23 cellular contexts compared by ENCODE assay signal in the genomic region with DNA sequence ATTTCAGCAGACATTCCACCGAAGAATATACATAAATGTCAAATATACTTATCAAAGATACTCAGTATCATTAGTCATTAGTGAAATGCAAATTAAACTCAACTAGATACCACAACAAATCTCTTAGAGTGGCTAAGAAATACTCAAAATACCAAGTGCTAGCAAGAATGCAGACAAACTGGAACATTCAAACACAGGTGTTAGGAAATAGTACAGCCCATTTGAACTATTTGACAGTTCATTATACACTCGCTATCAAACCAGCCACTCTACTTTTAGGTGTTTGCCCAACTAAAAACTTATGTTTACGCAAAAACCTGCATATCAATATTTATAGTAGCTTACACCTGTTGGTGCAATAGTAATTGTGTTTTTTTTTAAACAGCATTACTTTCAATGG. TPM values are rescaled to one million over a fixed set of nuclear protein-coding genes. Genes with fewer than 3 reads are reported as not detected.
DNase-seq lines count a peak whose midpoint lies in the region; ATAC-seq, FAIRE-seq and TF ChIP-seq lines count a peak whose summit lies in the region.
"Had no signal": no experiment of that assay in that cellular context is flagged by ENCODE, and none has a peak within 500 bp of the region (broad histone marks: within the 10 kb centered on the region; RNA-seq: fewer than 3 reads in every experiment).

No MANE protein-coding gene starts in this region.

- no peak overlapping the region for H3K27ac Mint-ChIP-seq in type B pancreatic cell
- H3K27ac Mint-ChIP-seq: CD8-positive, alpha-beta T cell had no signal

- H3K4me3 ChIP-seq in GM12865 (ENCODE audit: low read depth, low read length): no peak overlapping the region
- no peak overlapping the region for H3K4me3 ChIP-seq in bronchial epithelial cell (ENCODE audit: low read depth, low read length)

- no peak for FAIRE-seq in bronchial epithelial cell (lab: Jason Lieb, UNC)
- FAIRE-seq: A204.1, GM18507 had no signal

- TF ChIP-seq CTCF in GM12865 (IDR thresholded peaks at IDR 0.05; ENCODE audit: insufficient read depth, low read depth, low read length, missing control alignments): no peak
- TF ChIP-seq CTCF in bronchial epithelial cell (IDR thresholded peaks at IDR 0.05; ENCODE audit: insufficient read depth, low read length, severe bottlenecking): no peak
- TF ChIP-seq CTCF in type B pancreatic cell (conservative IDR thresholded peaks at IDR 0.05): no peak

- H3K4me1 Mint-ChIP-seq in type B pancreatic cell (ENCODE audit: unreplicated experiment): peaks cover 3% of the 10 kb centered on the region

- intact Hi-C loops in Right ventricle myocardium inferior (cut with DNase I): no loop called here

- no peaks in the 10 kb centered on the region for H3K36me3 Mint-ChIP-seq in type B pancreatic cell
- H3K36me3 Mint-ChIP-seq: CD8-positive, alpha-beta T cell had no signal

- no peaks in the 10 kb centered on the region for H3K27me3 ChIP-seq in bronchial epithelial cell (ENCODE audit: control insufficient read depth, insufficient read depth, low read length)
- H3K27me3 ChIP-seq: BE2C had no signal

- H3K27me3 Mint-ChIP-seq in type B pancreatic cell: no peaks in the 10 kb centered on the region

- H3K36me3 ChIP-seq in bronchial epithelial cell (ENCODE audit: control insufficient read depth, insufficient read depth, low read length): no peaks in the 10 kb centered on the region
- H3K36me3 ChIP-seq: BE2C had no signal

- H3K9me3 Mint-ChIP-seq in type B pancreatic cell: no peaks in the 10 kb centered on the region
- H3K9me3 Mint-ChIP-seq: CD8-positive, alpha-beta T cell had no signal

- peak; percentile 32 for DNase-seq in GM12865 (ENCODE audit: low read depth)
- peak; percentile 75 for DNase-seq in NAMALWA (ENCODE audit: low spot score)
- peak; percentile 33 for DNase-seq in bronchial epithelial cell (ENCODE audit: low read depth)
- DNase-seq in type B pancreatic cell (ENCODE audit: extremely low spot score, unreplicated experiment): no peak
- no peak for DNase-seq in NCI-H446 (lab: John Stamatoyannopoulos, UW)
- DNase-seq in activated naive CD4-positive, alpha-beta T cell treated with Interleukin-2 at 50 U/mL for 16 hours: no peak
- DNase-seq in Right ventricle myocardium inferior (ENCODE audit: missing footprints): no peak
- DNase-seq: BE2C; Calu3; CD8-positive, alpha-beta T cell; EL; NCI-H1105 treated with DMSO at 0.1 percent for 48 hours; NCI-H1694; NCI-H510A; SW 1271 had no signal

- ATAC-seq in HG03460 (IDR thresholded peaks at IDR 0.05; ENCODE audit: unreplicated experiment) (no peak), Right ventricle myocardium inferior (no peak)
- ATAC-seq: CD8-positive, alpha-beta T cell; Panc1 had no signal

- H3K4me3 Mint-ChIP-seq in type B pancreatic cell: peak overlapping the region; percentile 21
- H3K4me3 Mint-ChIP-seq: CD8-positive, alpha-beta T cell had no signal

RNA-seq across cellular contexts. Expression of a gene that starts 8.8 kb away (rescaled TPM):
- total RNA-seq in bronchial epithelial cell (not detected in 2 replicates), type B pancreatic cell (ENCODE audit: low replicate concordance) (0.29 TPM in 1 of 2 replicates, not detected in the other), Right ventricle myocardium inferior (not detected)
- total RNA-seq: Calu3; CD8-positive, alpha-beta T cell; H4; HT-29; LHCN-M2; SK-MEL-5 had no signal

Comparison
In these comparisons a context has a peak if more than half of its experiments do, and no peak if none do; other contexts are left out.
1. DNase-seq: peak in GM12865 (single experiment), NAMALWA (single experiment) and bronchial epithelial cell (single experiment); none in type B pancreatic cell (single experiment), NCI-H446 (0 of 2), activated naive CD4-positive, alpha-beta T cell treated with Interleukin-2 at 50 U/mL for 16 hours (single experiment) and Right ventricle myocardium inferior (single experiment).